In the genomic region with DNA sequence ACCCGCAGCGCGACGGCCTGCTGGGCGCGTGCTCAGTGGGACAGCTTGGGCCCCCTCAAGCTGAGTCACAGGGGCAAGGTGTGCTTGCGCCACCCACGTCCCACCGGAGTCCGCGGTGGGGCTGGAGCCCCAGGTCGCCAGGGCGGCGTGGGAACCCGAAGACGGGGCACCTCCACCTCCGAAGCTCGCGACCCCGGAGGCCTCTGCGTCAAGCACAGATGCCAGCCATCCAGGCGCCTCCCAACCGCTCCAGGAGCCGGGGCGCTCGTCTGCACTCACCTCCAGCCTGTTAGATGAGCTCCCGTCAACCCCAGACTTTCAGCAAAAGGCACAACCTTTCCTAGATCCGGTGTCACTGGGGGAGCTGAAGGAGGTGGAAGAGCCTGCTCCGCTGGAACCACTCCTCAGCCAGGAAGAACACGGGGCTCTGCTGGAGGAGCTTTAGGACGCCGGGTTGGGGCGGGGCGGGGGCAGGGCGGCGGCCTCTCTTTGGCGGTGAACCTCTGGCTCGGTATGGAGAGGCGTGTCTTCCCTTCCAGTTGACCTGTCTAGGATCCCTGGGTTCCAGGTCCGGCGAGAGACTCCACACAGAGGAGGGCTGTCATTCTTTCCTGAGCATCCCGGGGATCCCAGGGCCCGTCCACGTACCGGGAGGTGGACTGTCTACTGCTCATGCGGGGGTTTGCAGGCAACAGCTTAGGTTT, we compare ENCODE assay signal across 12 cellular contexts. TPM values are rescaled to one million over a fixed set of nuclear protein-coding genes. Genes with fewer than 3 reads are reported as not detected.
DNase-seq lines count a peak whose midpoint lies in the region; ATAC-seq, FAIRE-seq and TF ChIP-seq lines count a peak whose summit lies in the region.
"Not testable (repeated sequence)": the region's sequence is repeated elsewhere in the genome, so short reads cannot be mapped to it uniquely, and the experiment has no call there.
"Had no signal": no experiment of that assay in that cellular context is flagged by ENCODE, and none has a peak within 500 bp of the region (broad histone marks: within the 10 kb centered on the region; RNA-seq: fewer than 3 reads in every experiment).

No MANE protein-coding gene starts in this region.

- H3K27me3 ChIP-seq in H7 (ENCODE audit: control insufficient read depth, insufficient read depth, low read length) (peaks cover 65% of the 10 kb centered on the region), foreskin keratinocyte (peaks cover 46% of the 10 kb centered on the region), skeletal muscle tissue (ENCODE audit: control insufficient read depth in 3 of 3, insufficient read depth in 3 of 3, low read length in 3 of 3) (peaks cover 25 to 47% (median 36%) of the 10 kb centered on the region in 3 donors)
- H3K27me3 ChIP-seq in vagina, result not testable (repeated sequence)

- H3K27ac Mint-ChIP-seq in WTC11; neural crest cell (ENCODE audit: unreplicated experiment): not testable (repeated sequence)

- not testable (repeated sequence) for H3K9ac ChIP-seq in kidney (ENCODE audit: low read length in 2 of 2); skeletal muscle tissue (ENCODE audit: low read depth in 1 of 3, low read length in 3 of 3)

- H3K4me3 ChIP-seq in H7 (ENCODE audit: insufficient read depth, low read depth, low read length) (peak overlapping the region; percentile 67), coronary artery (peak overlapping the region; percentile 64), kidney (ENCODE audit: low read length in 2 of 2) (peak overlapping the region; percentile 38 to 41), skeletal muscle tissue (ENCODE audit: low read length in 3 of 3) (peak overlapping the region; percentile 7 to 40 (median 22)), vagina (peak overlapping the region; percentile 42 to 49)

- H3K9me3 Mint-ChIP-seq in WTC11, result peaks cover 11% of the 10 kb centered on the region
- not testable (repeated sequence) for H3K9me3 Mint-ChIP-seq in neural crest cell

- not testable (repeated sequence) for H3K9me3 ChIP-seq in kidney (ENCODE audit: control insufficient read depth in 1 of 2, low read length in 2 of 2); skeletal muscle tissue (ENCODE audit: control insufficient read depth in 3 of 3, low read length in 3 of 3); vagina

- H3K4me1 ChIP-seq in foreskin keratinocyte; kidney (ENCODE audit: control insufficient read depth in 1 of 2, insufficient read depth in 1 of 2, low read depth in 1 of 2, low read length in 2 of 2); skeletal muscle tissue (ENCODE audit: control insufficient read depth in 3 of 3, insufficient read depth in 3 of 3, low read length in 3 of 3); vagina: not testable (repeated sequence)

- H3K36me3 Mint-ChIP-seq in WTC11 (peaks cover 18% of the 10 kb centered on the region), neural crest cell (ENCODE audit: low read depth) (peaks cover 21% of the 10 kb centered on the region)

- H3K4me1 Mint-ChIP-seq in WTC11 (peaks cover 32% of the 10 kb centered on the region), neural crest cell (peaks cover 28% of the 10 kb centered on the region)

- ATAC-seq in WTC11 (peak; percentile 25), foreskin keratinocyte (peak; percentile 3)

- not testable (repeated sequence) for H3K27ac ChIP-seq in coronary artery; foreskin keratinocyte; kidney (ENCODE audit: low read depth in 2 of 2, low read length in 2 of 2); skeletal muscle tissue (ENCODE audit: low read depth, low read length)
- H3K27ac ChIP-seq in vagina, result peak overlapping the region; percentile 17

- peaks cover 100% of the 10 kb centered on the region for H3K27me3 Mint-ChIP-seq in WTC11 (ENCODE audit: low read depth)
- peaks cover 98% of the 10 kb centered on the region for H3K27me3 Mint-ChIP-seq in neural crest cell (ENCODE audit: low read depth)

- POLR2A ChIA-PET in WTC11 (lab: Charles Lee), result not testable (repeated sequence)

- FAIRE-seq in kidney (lab: Jason Lieb, UNC), result not testable (repeated sequence)

- DNase-seq in H7 (peak; percentile 66), WTC11 (ENCODE audit: low spot score) (peak; percentile 72), foreskin keratinocyte (peak in 1 of 2 donors; percentile 44), kidney (peak; percentile 83), neural crest cell (ENCODE audit: low read depth, low spot score) (peak; percentile 9)
- DNase-seq in coronary artery (ENCODE audit: low spot score); vagina (ENCODE audit: extremely low spot score in 2 of 2): not testable (repeated sequence)

- intact Hi-C loops in kidney (cut with DNase I); vagina (cut with DNase I): not testable (repeated sequence)

- peak overlapping the region; percentile 77 for H3K4me3 Mint-ChIP-seq in WTC11
- peak overlapping the region; percentile 90 for H3K4me3 Mint-ChIP-seq in neural crest cell

- H3K36me3 ChIP-seq in H7 (replicated peaks; ENCODE audit: control insufficient read depth, insufficient read depth, low read length); kidney (ENCODE audit: control insufficient read depth in 1 of 2, insufficient read depth in 2 of 2, low read length in 2 of 2); skeletal muscle tissue (ENCODE audit: control insufficient read depth in 3 of 3, insufficient read depth in 3 of 3, low read length in 3 of 3); vagina: not testable (repeated sequence)

- CTCF ChIA-PET in WTC11 (lab: Charles Lee), result interaction anchor here (0.9 to 1.5 kb wide), 3 partner anchors 11 to 27 kb away, joined by 3 to 7 read pairs (median 4); no protein-coding TSS in a partner anchor

- TF ChIP-seq POLR2A in vagina (IDR thresholded peaks at IDR 0.05), result not testable (repeated sequence)

- TF ChIP-seq CTCF in WTC11 (IDR thresholded peaks at IDR 0.05); coronary artery (IDR thresholded peaks at IDR 0.05); foreskin keratinocyte (conservative IDR thresholded peaks at IDR 0.05); kidney (IDR thresholded peaks at IDR 0.05; ENCODE audit: borderline replicate concordance, extremely low read depth, insufficient read depth); neural crest cell (conservative IDR thresholded peaks at IDR 0.05); vagina (IDR thresholded peaks at IDR 0.05): not testable (repeated sequence)

TF ChIP-seq in WTC11, 78 proteins besides CTCF, POLR2A, EP300 and RAD21:
- TF ChIP-seq, protein P1, sequence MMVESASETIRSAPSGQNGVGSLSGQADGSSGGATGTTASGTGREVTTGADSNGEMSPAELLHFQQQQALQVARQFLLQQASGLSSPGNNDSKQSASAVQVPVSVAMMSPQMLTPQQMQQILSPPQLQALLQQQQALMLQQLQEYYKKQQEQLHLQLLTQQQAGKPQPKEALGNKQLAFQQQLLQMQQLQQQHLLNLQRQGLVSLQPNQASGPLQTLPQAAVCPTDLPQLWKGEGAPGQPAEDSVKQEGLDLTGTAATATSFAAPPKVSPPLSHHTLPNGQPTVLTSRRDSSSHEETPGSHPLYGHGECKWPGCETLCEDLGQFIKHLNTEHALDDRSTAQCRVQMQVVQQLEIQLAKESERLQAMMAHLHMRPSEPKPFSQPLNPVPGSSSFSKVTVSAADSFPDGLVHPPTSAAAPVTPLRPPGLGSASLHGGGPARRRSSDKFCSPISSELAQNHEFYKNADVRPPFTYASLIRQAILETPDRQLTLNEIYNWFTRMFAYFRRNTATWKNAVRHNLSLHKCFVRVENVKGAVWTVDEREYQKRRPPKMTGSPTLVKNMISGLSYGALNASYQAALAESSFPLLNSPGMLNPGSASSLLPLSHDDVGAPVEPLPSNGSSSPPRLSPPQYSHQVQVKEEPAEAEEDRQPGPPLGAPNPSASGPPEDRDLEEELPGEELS (CRISPR knock-in tag; IDR thresholded peaks at IDR 0.05), result 0 out of 2 replicates have a peak, but pooled peaks have one; percentile 1
TF ChIP-seq in WTC11: peak in this region for 1; not testable (repeated sequence) for 77.

RNA-seq across cellular contexts. Expression of a gene that starts 5.8 kb away (rescaled TPM):
- total RNA-seq in H7 (2014; rRNA removed; shearing (Covaris generic)), result not detected in 2 replicates
- total RNA-seq in WTC11 (2021), result 0.09 to 0.16 TPM (median 0.09 TPM) in 3 replicates
- total RNA-seq in foreskin keratinocyte, result not detected in 2 replicates
- not detected in 2 replicates for polyA plus RNA-seq in foreskin keratinocyte
- not detected for total RNA-seq in kidney
- 0.99 TPM for polyA plus RNA-seq in kidney (ENCODE audit: insufficient read depth, low read depth, low replicate concordance)
- not detected in 2 replicates for total RNA-seq in neural crest cell
- not detected for total RNA-seq in skeletal muscle tissue
- total RNA-seq in vagina, result not detected
- total RNA-seq: activated CD4-positive, alpha-beta memory T cell treated with anti-CD3 and anti-CD28 coated beads, Interleukin-2, amount 10 ng/mL, durations not matched to agents 7 days and 5 days; CD4-positive, CD25-positive, alpha-beta regulatory T cell; lung microvascular endothelial cell; ovary had no signal
- polyA plus RNA-seq: CD4-positive, CD25-positive, alpha-beta regulatory T cell; ovary had no signal
